Comparison of ENCODE assay signal across 12 cellular contexts in genomic region chr11:113184498-113184897, GRCh38.
DNase-seq lines count a peak whose midpoint lies in the region; TF ChIP-seq lines count a peak whose summit lies in the region.
"Had no signal": no experiment of that assay in that cellular context is flagged by ENCODE, and none has a peak within 500 bp of the region (broad histone marks: within the 10 kb centered on the region; RNA-seq: fewer than 3 reads in every experiment).

No MANE protein-coding gene starts in this region.

- no peaks in the 10 kb centered on the region for H3K4me1 ChIP-seq in effector memory CD4-positive, alpha-beta T cell (ENCODE audit: control insufficient read depth, insufficient read depth, low read length, poor library complexity, severe bottlenecking)

- no peak overlapping the region for H3K4me3 ChIP-seq in fibroblast of the aortic adventitia (ENCODE audit: low read depth, low read length)
- H3K4me3 ChIP-seq in effector memory CD4-positive, alpha-beta T cell (ENCODE audit: insufficient read depth, low read depth, low read length, poor library complexity, severe bottlenecking): no peak overlapping the region

- TF ChIP-seq CTCF in fibroblast of the aortic adventitia (IDR thresholded peaks at IDR 0.05; ENCODE audit: insufficient read depth, low read length): no peak

- DNase-seq in DMS53 (lab: John Stamatoyannopoulos, UW) (peak; percentile 19), DMS53 treated with DMSO at 0.1 percent for 48 hours (lab: John Stamatoyannopoulos, UW; ENCODE audit: unreplicated experiment) (no peak), SK-MEL-5 (ENCODE audit: low read depth, low spot score) (peak; percentile 3), fibroblast of the aortic adventitia (ENCODE audit: low read depth) (peak; percentile 83), stromal cell of bone marrow (ENCODE audit: low read depth) (peak; percentile 35), NCI-H1436 treated with DMSO at 0.1 percent for 48 hours (lab: John Stamatoyannopoulos, UW) (no peak), NCI-H774 (lab: John Stamatoyannopoulos, UW) (no peak)
- DNase-seq in effector memory CD4-positive, alpha-beta T cell: no peak
- DNase-seq: activated T-cell treated with anti-CD3 and anti-CD28 coated beads, Interleukin-2, amount 50 U/mL, for 48 hours; naive B cell; NCI-H1436 had no signal

- in situ Hi-C loops in SK-MEL-5 (cut with HindIII; ENCODE audit: low pct_unique_long_range_greater_than_20kb, low sequenced_read_pairs): no loop called here

- no peak overlapping the region for H3K27ac ChIP-seq in effector memory CD4-positive, alpha-beta T cell (ENCODE audit: insufficient read depth, low read length, poor library complexity, severe bottlenecking)
- H3K27ac ChIP-seq: 22Rv1 had no signal

- no peaks in the 10 kb centered on the region for H3K36me3 ChIP-seq in effector memory CD4-positive, alpha-beta T cell (ENCODE audit: control insufficient read depth, insufficient read depth, low read length)

- H3K9me3 ChIP-seq in effector memory CD4-positive, alpha-beta T cell (ENCODE audit: control insufficient read depth, low read length): no peaks in the 10 kb centered on the region

- H3K27me3 ChIP-seq in effector memory CD4-positive, alpha-beta T cell (replicated peaks; ENCODE audit: control insufficient read depth, insufficient read depth, low read length, poor library complexity, severe bottlenecking): no peaks in the 10 kb centered on the region

Comparison
In these comparisons a context has a peak if more than half of its experiments do, and no peak if none do; other contexts are left out.
1. DNase-seq: peak in DMS53 (single experiment), SK-MEL-5 (single experiment), fibroblast of the aortic adventitia (single experiment) and stromal cell of bone marrow (single experiment); none in DMS53 treated with DMSO at 0.1 percent for 48 hours (single experiment), NCI-H1436 treated with DMSO at 0.1 percent for 48 hours (single experiment), NCI-H774 (single experiment) and effector memory CD4-positive, alpha-beta T cell (0 of 3).